In the genomic region with DNA sequence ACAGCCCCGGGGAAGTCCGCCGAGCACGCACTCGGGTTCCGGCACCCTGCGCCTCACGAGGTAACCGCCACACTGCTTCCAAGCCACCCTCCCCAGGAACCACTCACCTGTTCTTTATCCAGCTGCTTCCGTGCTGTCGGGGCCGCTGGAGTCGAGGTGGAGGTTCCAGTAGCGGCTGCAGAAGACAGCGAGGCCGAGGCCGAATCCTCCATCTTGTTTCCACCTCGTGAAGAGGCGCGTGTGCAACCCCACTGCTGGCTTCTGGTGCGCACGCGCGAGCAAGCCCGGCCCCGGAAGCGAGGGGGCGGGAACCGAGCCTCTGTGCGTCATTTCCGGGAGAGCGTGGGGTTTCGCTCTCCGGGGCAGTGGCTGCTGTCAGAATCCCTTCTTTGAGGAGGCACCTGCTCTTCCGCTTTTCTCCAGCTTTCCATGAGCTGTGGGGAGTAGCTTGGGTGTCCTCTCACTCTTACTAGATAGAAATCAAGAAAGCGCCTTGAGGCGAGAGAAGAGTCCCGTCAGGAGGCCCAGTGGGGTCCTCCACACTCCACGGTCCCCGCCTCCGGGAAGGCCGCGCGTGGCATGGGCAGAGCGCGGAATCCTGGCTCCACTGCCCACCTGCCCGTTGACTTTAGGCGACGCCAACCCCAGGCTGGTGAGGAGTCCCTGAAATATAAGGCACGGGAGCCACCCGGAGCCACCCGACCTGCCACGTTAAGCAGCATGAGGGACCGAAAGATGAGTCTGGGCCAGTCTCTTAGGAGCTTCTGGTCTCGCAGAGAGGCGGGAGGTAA, we compare ENCODE assay signal across 8 cellular contexts. TPM values are rescaled to one million over a fixed set of nuclear protein-coding genes. Genes with fewer than 3 reads are reported as not detected.
A peak's percentile ranks its signal among the peaks of the same experiment; 100 is the strongest.
DNase-seq lines count a peak whose midpoint lies in the region; ATAC-seq and TF ChIP-seq lines count a peak whose summit lies in the region.

Gene RSL1D1, minus strand, starts transcription at position 242 of the 791 bp plus-strand sequence. Its CDS starts 30 bp downstream, at position 212.

- H3K27ac ChIP-seq in liver (ENCODE audit: low read depth in 1 of 2, low read length in 2 of 2): peak within 1 kb of the TSS; percentile 81 to 91

- no peaks in the 10 kb centered on the region for H3K9me3 ChIP-seq in liver (ENCODE audit: control insufficient read depth in 4 of 4, low read length in 3 of 4)

- peak; percentile 98 for DNase-seq in CD1c-positive myeloid dendritic cell (ENCODE audit: extremely low spot score)
- peak; percentile 51 for DNase-seq in NCI-H748 treated with DMSO at 0.1 percent for 48 hours (lab: John Stamatoyannopoulos, UW)
- peak; percentile 90 to 92 for DNase-seq in activated CD4-positive, alpha-beta T cell treated with anti-CD3 and anti-CD28 coated beads, Interleukin-2, amount 50 U/mL, for 24 hours (ENCODE audit: low read depth in 1 of 2, low spot score in 1 of 2)
- peak; percentile 97 for DNase-seq in dermis blood vessel endothelial cell
- peak; percentile 90 for DNase-seq in stimulated activated CD4-positive, alpha-beta T cell treated with anti-CD3 and anti-CD28 coated beads, Interleukin-4, amount 100 ng/mL, for 1 hour

- no peak for TF ChIP-seq RAD21 in liver (IDR thresholded peaks at IDR 0.05)

- peaks cover 9 to 23% (median 16%) of the 10 kb centered on the region in 4 donors for H3K36me3 ChIP-seq in liver (ENCODE audit: control insufficient read depth in 4 of 4, insufficient read depth in 3 of 4, low read depth in 1 of 4, low read length in 3 of 4)

- no peaks in the 10 kb centered on the region for H3K27me3 ChIP-seq in liver (ENCODE audit: control insufficient read depth in 4 of 4, insufficient read depth in 4 of 4, low read length in 3 of 4)

- peaks cover 2 to 29% (median 14%) of the 10 kb centered on the region in 4 donors for H3K4me1 ChIP-seq in liver (ENCODE audit: control insufficient read depth in 4 of 4, insufficient read depth in 4 of 4, low read length in 3 of 4)

- H3K4me3 ChIP-seq in liver (ENCODE audit: low read depth in 1 of 3, low read length in 3 of 3): peak within 1 kb of the TSS; percentile 72 to 96 (median 78)

- WGBS in liver: under 1% methylated on average over 56 of the region's 56 CpGs

- ATAC-seq in GM19397 (IDR thresholded peaks at IDR 0.05; ENCODE audit: unreplicated experiment) (peak; percentile 93), HG03565 (IDR thresholded peaks at IDR 0.05; ENCODE audit: unreplicated experiment) (peak; percentile 78)

- H3K9ac ChIP-seq in liver (ENCODE audit: low read depth in 1 of 2, low read length in 2 of 2): peak within 1 kb of the TSS; percentile 89 to 90

- no peak for TF ChIP-seq CTCF in liver (IDR thresholded peaks at IDR 0.05; ENCODE audit: low read depth, low read length, missing input control)

TF ChIP-seq in liver, 16 proteins besides CTCF, POLR2A, EP300 and RAD21:
- TF ChIP-seq, protein P1, sequence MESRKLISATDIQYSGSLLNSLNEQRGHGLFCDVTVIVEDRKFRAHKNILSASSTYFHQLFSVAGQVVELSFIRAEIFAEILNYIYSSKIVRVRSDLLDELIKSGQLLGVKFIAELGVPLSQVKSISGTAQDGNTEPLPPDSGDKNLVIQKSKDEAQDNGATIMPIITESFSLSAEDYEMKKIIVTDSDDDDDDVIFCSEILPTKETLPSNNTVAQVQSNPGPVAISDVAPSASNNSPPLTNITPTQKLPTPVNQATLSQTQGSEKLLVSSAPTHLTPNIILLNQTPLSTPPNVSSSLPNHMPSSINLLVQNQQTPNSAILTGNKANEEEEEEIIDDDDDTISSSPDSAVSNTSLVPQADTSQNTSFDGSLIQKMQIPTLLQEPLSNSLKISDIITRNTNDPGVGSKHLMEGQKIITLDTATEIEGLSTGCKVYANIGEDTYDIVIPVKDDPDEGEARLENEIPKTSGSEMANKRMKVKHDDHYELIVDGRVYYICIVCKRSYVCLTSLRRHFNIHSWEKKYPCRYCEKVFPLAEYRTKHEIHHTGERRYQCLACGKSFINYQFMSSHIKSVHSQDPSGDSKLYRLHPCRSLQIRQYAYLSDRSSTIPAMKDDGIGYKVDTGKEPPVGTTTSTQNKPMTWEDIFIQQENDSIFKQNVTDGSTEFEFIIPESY (IDR thresholded peaks at IDR 0.05): peak; percentile 48
- TF ChIP-seq JUND (IDR thresholded peaks at IDR 0.05): no peak
- TF ChIP-seq, protein P2, sequence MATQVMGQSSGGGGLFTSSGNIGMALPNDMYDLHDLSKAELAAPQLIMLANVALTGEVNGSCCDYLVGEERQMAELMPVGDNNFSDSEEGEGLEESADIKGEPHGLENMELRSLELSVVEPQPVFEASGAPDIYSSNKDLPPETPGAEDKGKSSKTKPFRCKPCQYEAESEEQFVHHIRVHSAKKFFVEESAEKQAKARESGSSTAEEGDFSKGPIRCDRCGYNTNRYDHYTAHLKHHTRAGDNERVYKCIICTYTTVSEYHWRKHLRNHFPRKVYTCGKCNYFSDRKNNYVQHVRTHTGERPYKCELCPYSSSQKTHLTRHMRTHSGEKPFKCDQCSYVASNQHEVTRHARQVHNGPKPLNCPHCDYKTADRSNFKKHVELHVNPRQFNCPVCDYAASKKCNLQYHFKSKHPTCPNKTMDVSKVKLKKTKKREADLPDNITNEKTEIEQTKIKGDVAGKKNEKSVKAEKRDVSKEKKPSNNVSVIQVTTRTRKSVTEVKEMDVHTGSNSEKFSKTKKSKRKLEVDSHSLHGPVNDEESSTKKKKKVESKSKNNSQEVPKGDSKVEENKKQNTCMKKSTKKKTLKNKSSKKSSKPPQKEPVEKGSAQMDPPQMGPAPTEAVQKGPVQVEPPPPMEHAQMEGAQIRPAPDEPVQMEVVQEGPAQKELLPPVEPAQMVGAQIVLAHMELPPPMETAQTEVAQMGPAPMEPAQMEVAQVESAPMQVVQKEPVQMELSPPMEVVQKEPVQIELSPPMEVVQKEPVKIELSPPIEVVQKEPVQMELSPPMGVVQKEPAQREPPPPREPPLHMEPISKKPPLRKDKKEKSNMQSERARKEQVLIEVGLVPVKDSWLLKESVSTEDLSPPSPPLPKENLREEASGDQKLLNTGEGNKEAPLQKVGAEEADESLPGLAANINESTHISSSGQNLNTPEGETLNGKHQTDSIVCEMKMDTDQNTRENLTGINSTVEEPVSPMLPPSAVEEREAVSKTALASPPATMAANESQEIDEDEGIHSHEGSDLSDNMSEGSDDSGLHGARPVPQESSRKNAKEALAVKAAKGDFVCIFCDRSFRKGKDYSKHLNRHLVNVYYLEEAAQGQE (IDR thresholded peaks at IDR 0.05): no peak
- no peak for TF ChIP-seq FOXA2 (IDR thresholded peaks at IDR 0.05)
- TF ChIP-seq RXRA (IDR thresholded peaks at IDR 0.05): peak in 1 of 2 donors; percentile 59
- TF ChIP-seq, protein P3, sequence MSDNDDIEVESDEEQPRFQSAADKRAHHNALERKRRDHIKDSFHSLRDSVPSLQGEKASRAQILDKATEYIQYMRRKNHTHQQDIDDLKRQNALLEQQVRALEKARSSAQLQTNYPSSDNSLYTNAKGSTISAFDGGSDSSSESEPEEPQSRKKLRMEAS (IDR thresholded peaks at IDR 0.05): peak; percentile 96
- TF ChIP-seq NR2F2 (IDR thresholded peaks at IDR 0.05): peak; percentile 9
- peak in 1 of 2 donors; percentile 57 for TF ChIP-seq EGR1 (IDR thresholded peaks at IDR 0.05; ENCODE audit: low read depth in 2 of 2)
- TF ChIP-seq GABPA (IDR thresholded peaks at IDR 0.05 in 1 of 2, conservative IDR thresholded peaks at IDR 0.05 in 1 of 2): peak; percentile 97 to 100
- peak; percentile 99 for TF ChIP-seq YY1 (IDR thresholded peaks at IDR 0.05)
- peak; percentile 53 for TF ChIP-seq SP1 (IDR thresholded peaks at IDR 0.05)
- peak; percentile 84 for TF ChIP-seq TAF1 (conservative IDR thresholded peaks at IDR 0.05)

RNA-seq across cellular contexts. Expression of gene RSL1D1, which starts in this region (rescaled TPM):
- total RNA-seq in dermis blood vessel endothelial cell (75.7 and 116 TPM in 2 replicates), liver (10 to 100 TPM; 35.2 to 59.7 TPM)
- polyA plus RNA-seq in liver: 10 to 100 TPM; 37.7 to 48.9 TPM

Comparison
In these comparisons a context has a peak if more than half of its experiments do, and no peak if none do; other contexts are left out.
1. Peak in every context shown above with its lines: DNase-seq, ATAC-seq, H3K4me3 ChIP-seq and H3K27ac ChIP-seq.